In the genomic region with DNA sequence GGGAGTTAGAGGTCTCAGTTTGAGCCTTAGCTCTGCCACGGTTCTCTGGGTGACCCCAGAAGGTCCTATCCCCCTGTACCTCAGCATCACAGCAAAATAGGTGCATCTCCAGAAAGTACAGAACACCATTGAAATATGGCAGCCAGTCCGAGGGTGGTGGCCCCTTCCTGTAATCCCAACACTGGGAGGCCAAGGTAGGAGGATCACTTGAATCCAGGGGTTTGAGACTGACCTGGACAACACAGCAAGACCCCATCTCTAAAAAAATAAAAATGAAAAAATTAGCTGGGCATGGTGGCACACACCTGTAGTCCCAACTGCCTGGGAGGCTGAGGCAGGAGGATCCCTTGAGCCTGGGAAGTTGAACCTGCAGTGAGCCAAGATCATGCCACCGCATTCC, we compare ENCODE assay signal across 20 cellular contexts. TPM values are rescaled to one million over a fixed set of nuclear protein-coding genes. Genes with fewer than 3 reads are reported as not detected.
DNase-seq lines count a peak whose midpoint lies in the region; ATAC-seq, FAIRE-seq and TF ChIP-seq lines count a peak whose summit lies in the region.
"Had no signal": no experiment of that assay in that cellular context is flagged by ENCODE, and none has a peak within 500 bp of the region (broad histone marks: within the 10 kb centered on the region; RNA-seq: fewer than 3 reads in every experiment).

No MANE protein-coding gene starts in this region.

- intact Hi-C loops in HepG2 (cut with micrococcal nuclease; ENCODE audit: unreplicated experiment): loop anchor here (2.0 to 5.0 kb wide), 2 partner anchors 124 to 247 kb away; no protein-coding TSS in a partner anchor
- intact Hi-C loops in right lobe of liver (cut with DNase I): loop anchor here (10.0 kb wide), 2 partner anchors 244 to 264 kb away; no protein-coding TSS in a partner anchor
- intact Hi-C loops in OCI-LY7 (cut with micrococcal nuclease; ENCODE audit: unreplicated experiment): loop anchor here (10.0 kb wide), 2 partner anchors 444 to 524 kb away; a partner anchor contains a TSS

- POLR2A ChIA-PET in HepG2 (lab: Yijun Ruan, JAX): interaction anchor here (1.1 kb wide), 1 partner anchor 24 kb away, joined by 3 read pairs; no protein-coding TSS in a partner anchor
- POLR2A ChIA-PET in OCI-LY7 (lab: Charles Lee): interaction anchor here (0.6 to 1.3 kb wide), 5 partner anchors 11 to 342 kb away, joined by 3 to 5 read pairs (median 3); no protein-coding TSS in a partner anchor
- POLR2A ChIA-PET in WTC11 (lab: Charles Lee): no interaction called here

- WGBS in HepG2 (ENCODE audit: low lambda C conversion rate): 19% methylated on average over 3 of the region's 3 CpGs
- 36% methylated on average over 3 of the region's 3 CpGs for WGBS in right lobe of liver (ENCODE audit: insufficient coverage, low coverage, low lambda C conversion rate, missing lambda C conversion rate)

- H3K4me3 ChIP-seq in HepG2 (replicated peaks in 1 of 3; ENCODE audit: insufficient read depth in 1 of 3, low read depth in 2 of 3, low read length in 3 of 3) (no peak overlapping the region), right lobe of liver (no peak overlapping the region), OCI-LY7 (ENCODE audit: low read depth, low read length, poor library complexity, severe bottlenecking) (no peak overlapping the region)

- H3K4me2 ChIP-seq in HepG2 (ENCODE audit: low read depth, low read length): no peak overlapping the region
- peak overlapping the region; percentile 22; the same call in 1 of the 2 replicates for H3K4me2 ChIP-seq in OCI-LY7 (ENCODE audit: low read length)

- peaks cover 37% of the 10 kb centered on the region for H3K4me1 ChIP-seq in HepG2 (ENCODE audit: insufficient read depth, low read length)
- H3K4me1 ChIP-seq in right lobe of liver: peaks cover 0 to 5% (median 0%) of the 10 kb centered on the region in 4 donors
- H3K4me1 ChIP-seq in OCI-LY7 (ENCODE audit: insufficient read depth, low read length, poor library complexity, severe bottlenecking): peaks cover 54% of the 10 kb centered on the region

- ATAC-seq in HepG2 (no peak), right lobe of liver (no peak), WTC11 (no peak), HG02840 (IDR thresholded peaks at IDR 0.05; ENCODE audit: low FRiP score, unreplicated experiment) (no peak), HG03045 (IDR thresholded peaks at IDR 0.05; ENCODE audit: unreplicated experiment) (no peak)

- peaks cover 2 to 40% of the 10 kb centered on the region in 2 experiments for H3K27me3 ChIP-seq in HepG2 (ENCODE audit: control insufficient read depth in 1 of 2, insufficient read depth in 2 of 2, low read length in 2 of 2)
- H3K27me3 ChIP-seq in right lobe of liver: no peaks in the 10 kb centered on the region

- no peak for FAIRE-seq in HepG2 (lab: Jason Lieb, UNC)

- no peaks in the 10 kb centered on the region for H3K36me3 Mint-ChIP-seq in WTC11
- H3K36me3 Mint-ChIP-seq: CD4-positive, CD25-positive, alpha-beta regulatory T cell; CD8-positive, alpha-beta memory T cell had no signal

- TF ChIP-seq POLR2A in HepG2 (IDR thresholded peaks at IDR 0.05; ENCODE audit: insufficient read depth in 1 of 2, low read depth in 2 of 2, low read length in 2 of 2) (no peak), right lobe of liver (IDR thresholded peaks at IDR 0.05) (no peak)

- TF ChIP-seq RAD21 in HepG2 (CRISPR knock-in tag; IDR thresholded peaks at IDR 0.05): no peak

- BruUV-seq in HepG2 (replicated peaks; lab: Mats Ljungman, UMichigan): no TSS peak
- no TSS peak for BruUV-seq in OCI-LY7 (replicated peaks; lab: Mats Ljungman, UMichigan)

- no peaks in the 10 kb centered on the region for H3K9me2 ChIP-seq in OCI-LY7 (ENCODE audit: insufficient read depth, low read length)

- no peak overlapping the region for H3K27ac Mint-ChIP-seq in WTC11
- H3K27ac Mint-ChIP-seq: B cell; CD4-positive, CD25-positive, alpha-beta regulatory T cell; CD8-positive, alpha-beta memory T cell; H9 had no signal

- H2AFZ ChIP-seq in HepG2 (ENCODE audit: low read length) (no peak overlapping the region), OCI-LY7 (ENCODE audit: low read length) (peak overlapping the region; percentile 47; the same call in 1 of the 2 replicates)

- in situ Hi-C loops in HepG2 (cut with HindIII; ENCODE audit: extremely low pct_ligation_motif_present, low pct_unique_long_range_greater_than_20kb): no loop called here

- DNase-seq in HepG2 (ENCODE audit: low spot score) (no peak), right lobe of liver (no peak), OCI-LY7 (ENCODE audit: low spot score) (no peak), WTC11 (ENCODE audit: low spot score) (no peak), NCI-H446 (lab: John Stamatoyannopoulos, UW) (no peak), NCI-H1930 (lab: John Stamatoyannopoulos, UW) (no peak)
- DNase-seq: CD4-positive, CD25-positive, alpha-beta regulatory T cell; CD8-positive, alpha-beta memory T cell; DMS 273 treated with DMSO at 0.1 percent for 48 hours; DND-41; GOT3; KBM-7 had no signal

- H3K4me1 Mint-ChIP-seq in WTC11: peaks cover 5% of the 10 kb centered on the region

- no peaks in the 10 kb centered on the region for H3K9me3 ChIP-seq in HepG2 (ENCODE audit: low read length)
- H3K9me3 ChIP-seq in right lobe of liver: no peaks in the 10 kb centered on the region
- H3K9me3 ChIP-seq in OCI-LY7 (ENCODE audit: low read length): no peaks in the 10 kb centered on the region; the same call in 1 of the 2 replicates

- H3K79me2 ChIP-seq in HepG2 (ENCODE audit: insufficient read depth, low read length): no peaks in the 10 kb centered on the region
- no peaks in the 10 kb centered on the region for H3K79me2 ChIP-seq in OCI-LY7 (ENCODE audit: insufficient read depth, low read depth, low read length)

- peaks cover 10% of the 10 kb centered on the region for H3K27me3 Mint-ChIP-seq in WTC11 (ENCODE audit: low read depth)

- CTCF ChIA-PET in HepG2 (lab: Yijun Ruan, JAX; ENCODE audit: low intra/inter-chr PET ratio, low total read pairs): interaction anchor here (1.6 to 2.7 kb wide), 2 partner anchors 246 to 267 kb away, joined by 4 to 27 read pairs; no protein-coding TSS in a partner anchor
- CTCF ChIA-PET in OCI-LY7 (lab: Charles Lee; ENCODE audit: unreplicated experiment): interaction anchor here (0.8 to 2.0 kb wide), 5 partner anchors 80 to 266 kb away, joined by 3 to 11 read pairs (median 4); no protein-coding TSS in a partner anchor
- CTCF ChIA-PET in WTC11 (lab: Charles Lee): interaction anchor here (0.5 to 2.7 kb wide), 16 partner anchors 14 to 885 kb away, joined by 3 to 20 read pairs (median 3); no protein-coding TSS in a partner anchor

- no peak overlapping the region for H3K4me3 Mint-ChIP-seq in WTC11
- H3K4me3 Mint-ChIP-seq: CD4-positive, CD25-positive, alpha-beta regulatory T cell; CD8-positive, alpha-beta memory T cell; H9 had no signal

- no peak overlapping the region for H3K27ac ChIP-seq in HepG2 (ENCODE audit: extremely low read length, insufficient read depth, low read length)
- no peak overlapping the region for H3K27ac ChIP-seq in right lobe of liver
- H3K27ac ChIP-seq in OCI-LY7 (ENCODE audit: low read depth, low read length, poor library complexity, severe bottlenecking): peak overlapping the region; percentile 43
- H3K27ac ChIP-seq: 22Rv1, HL-60 had no signal

- TF ChIP-seq CTCF in HepG2 (CRISPR knock-in tag; IDR thresholded peaks at IDR 0.05) (no peak), right lobe of liver (IDR thresholded peaks at IDR 0.05) (no peak), OCI-LY7 (conservative IDR thresholded peaks at IDR 0.05; ENCODE audit: low read length) (no peak), WTC11 (IDR thresholded peaks at IDR 0.05) (no peak)

- H4K20me1 ChIP-seq in HepG2 (ENCODE audit: insufficient read depth, low read length) (no peaks in the 10 kb centered on the region), OCI-LY7 (ENCODE audit: insufficient read depth, low read length) (no peaks in the 10 kb centered on the region)

- no peak overlapping the region for H3K9ac ChIP-seq in HepG2 (ENCODE audit: insufficient read depth, low read depth, low read length)

- no peaks in the 10 kb centered on the region for H3K36me3 ChIP-seq in HepG2 (replicated peaks in 1 of 2; ENCODE audit: control insufficient read depth in 1 of 2, insufficient read depth in 2 of 2, low read length in 2 of 2)
- no peaks in the 10 kb centered on the region for H3K36me3 ChIP-seq in right lobe of liver
- H3K36me3 ChIP-seq in OCI-LY7 (ENCODE audit: insufficient read depth, low read length): no peaks in the 10 kb centered on the region

- TF ChIP-seq EP300 in HepG2 (IDR thresholded peaks at IDR 0.05; ENCODE audit: low read depth in 2 of 2, low read length in 2 of 2): no peak
- TF ChIP-seq EP300 in HepG2 (CRISPR knock-in tag; IDR thresholded peaks at IDR 0.05; ENCODE audit: borderline replicate concordance): no peak

- H3K9me3 Mint-ChIP-seq in WTC11: no peaks in the 10 kb centered on the region
- H3K9me3 Mint-ChIP-seq: CD4-positive, CD25-positive, alpha-beta regulatory T cell; CD8-positive, alpha-beta memory T cell; H9 had no signal

RNA-seq across cellular contexts. Expression of a gene that starts 7.0 kb away (rescaled TPM):
- 0.14 and 0.29 TPM in 2 replicates for total RNA-seq in HepG2 (2016; rRNA removed; fragmentation: Illumina TruSeq; extraction: Trizol)
- not detected in 2 replicates for total RNA-seq in HepG2 (2016; cell fraction: cytosol; rRNA removed; fragmentation: Illumina TruSeq; extraction: Trizol; ENCODE audit: low read depth)
- 0.09 and 0.28 TPM in 2 replicates for total RNA-seq in HepG2 (2016; cell fraction: insoluble cytoplasmic fraction; rRNA removed; fragmentation: Illumina TruSeq; extraction: Trizol)
- total RNA-seq in HepG2 (2016; cell fraction: membrane; rRNA removed; fragmentation: Illumina TruSeq; extraction: Trizol): 0.03 and 0.12 TPM in 2 replicates
- 0.28 and 0.37 TPM in 2 replicates for total RNA-seq in HepG2 (2016; cell fraction: nucleus; rRNA removed; fragmentation: Illumina TruSeq; extraction: Trizol)
- 0.01 and 0.07 TPM in 2 replicates for polyA plus RNA-seq in HepG2 (2011; rRNA removed)
- polyA plus RNA-seq in HepG2 (2011; cell fraction: cytosol; rRNA removed): 0.01 TPM in 1 of 2 replicates, not detected in the other
- polyA plus RNA-seq in HepG2 (2011; cell fraction: nucleus; rRNA removed): 0.11 and 0.16 TPM in 2 replicates
- 0.05 and 0.12 TPM in 2 replicates for polyA plus RNA-seq in HepG2 (2012)
- polyA plus RNA-seq in HepG2 (2016; cell fraction: cytosol; fragmentation: Illumina TruSeq; extraction: Trizol; ENCODE audit: low read depth): 0.03 TPM in 1 of 2 replicates, not detected in the other
- polyA plus RNA-seq in HepG2 (2016; cell fraction: insoluble cytoplasmic fraction; fragmentation: Illumina TruSeq; extraction: Trizol; ENCODE audit: low read depth): 0.05 and 0.12 TPM in 2 replicates
- 0.05 and 0.07 TPM in 2 replicates for polyA plus RNA-seq in HepG2 (2016; cell fraction: membrane; fragmentation: Illumina TruSeq; extraction: Trizol; ENCODE audit: low read depth)
- 0.37 and 0.41 TPM in 2 replicates for polyA plus RNA-seq in HepG2 (2016; cell fraction: nucleus; fragmentation: Illumina TruSeq; extraction: Trizol; ENCODE audit: insufficient read depth, low read depth)
- 0.05 and 0.50 TPM in 2 replicates for polyA minus RNA-seq in HepG2 (2011; rRNA and poly(A)+ RNA removed; ENCODE audit: low replicate concordance)
- polyA minus RNA-seq in HepG2 (2011; cell fraction: cytosol; rRNA and poly(A)+ RNA removed): not detected in 2 replicates
- polyA minus RNA-seq in HepG2 (2011; cell fraction: nucleus; rRNA and poly(A)+ RNA removed): 0.12 and 0.13 TPM in 2 replicates
- total RNA-seq in right lobe of liver: not detected
- total RNA-seq in OCI-LY7 (2014; rRNA removed; shearing (Covaris generic)): 0.88 and 1.6 TPM in 2 replicates
- 2.6 and 3.4 TPM in 2 replicates for total RNA-seq in OCI-LY7 (2022)
- total RNA-seq in WTC11 (2021): 1.8 to 3.5 TPM (median 2.4 TPM) in 3 replicates
- total RNA-seq: CD4-positive, CD25-positive, alpha-beta regulatory T cell; CD8-positive, alpha-beta memory T cell; HT1080; IMR-90 had no signal
- polyA plus RNA-seq: IMR-90 had no signal
